11 cellular contexts compared by ENCODE assay signal in genomic region chr5:112533315-112533867, GRCh38.
DNase-seq lines count a peak whose midpoint lies in the region; ATAC-seq and TF ChIP-seq lines count a peak whose summit lies in the region.
"Had no signal": no experiment of that assay in that cellular context is flagged by ENCODE, and none has a peak within 500 bp of the region (broad histone marks: within the 10 kb centered on the region; RNA-seq: fewer than 3 reads in every experiment).

No MANE protein-coding gene starts in this region.

- TF ChIP-seq CTCF in CD14-positive monocyte (IDR thresholded peaks at IDR 0.05) (no peak), GM20000 (IDR thresholded peaks at IDR 0.05; ENCODE audit: extremely low read depth, missing control alignments) (no peak)
- TF ChIP-seq CTCF in activated CD8-positive, alpha-beta T cell treated with anti-CD3 and anti-CD28 coated beads for 36 hours (IDR thresholded peaks at IDR 0.05), result no peak

- POLR2A ChIA-PET in activated CD8-positive, alpha-beta T cell treated with anti-CD3 and anti-CD28 coated beads for 36 hours (lab: Charles Lee), result interaction anchor here (0.6 kb wide), 1 partner anchor 121 kb away, joined by 3 read pairs; no protein-coding TSS in a partner anchor

- ATAC-seq in HG03521 (IDR thresholded peaks at IDR 0.05; ENCODE audit: unreplicated experiment), result no peak
- no peak for ATAC-seq in activated CD8-positive, alpha-beta T cell treated with anti-CD3 and anti-CD28 coated beads for 36 hours

- H3K9me3 Mint-ChIP-seq in CD14-positive monocyte, result peaks cover 0 to 3% (median 0%) of the 10 kb centered on the region in 7 donors
- no peaks in the 10 kb centered on the region for H3K9me3 Mint-ChIP-seq in immature natural killer cell
- H3K9me3 Mint-ChIP-seq in activated CD8-positive, alpha-beta T cell treated with anti-CD3 and anti-CD28 coated beads for 36 hours, result no peaks in the 10 kb centered on the region

- H3K4me1 Mint-ChIP-seq in CD14-positive monocyte (peaks cover 45% of the 10 kb centered on the region), immature natural killer cell (peaks cover 0 to 17% of the 10 kb centered on the region in 2 donors)
- H3K4me1 Mint-ChIP-seq in activated CD8-positive, alpha-beta T cell treated with anti-CD3 and anti-CD28 coated beads for 36 hours (ENCODE audit: low read depth), result peaks cover 2% of the 10 kb centered on the region

- DNase-seq in CD14-positive monocyte (ENCODE audit: low spot score) (no peak), GM20000 (ENCODE audit: low spot score) (peak; percentile 17), NCI-H69 (lab: John Stamatoyannopoulos, UW) (peak; percentile 15), immature natural killer cell (no peak), NCI-H1436 (lab: John Stamatoyannopoulos, UW) (no peak), HK-2 (ENCODE audit: unreplicated experiment) (no peak)
- no peak for DNase-seq in activated CD8-positive, alpha-beta T cell treated with anti-CD3 and anti-CD28 coated beads for 36 hours
- DNase-seq: islet precursor cell, spleen, T-helper 2 cell had no signal

- H3K36me3 Mint-ChIP-seq in CD14-positive monocyte (no peaks in the 10 kb centered on the region), immature natural killer cell (no peaks in the 10 kb centered on the region)
- H3K36me3 Mint-ChIP-seq in activated CD8-positive, alpha-beta T cell treated with anti-CD3 and anti-CD28 coated beads for 36 hours (ENCODE audit: low read depth), result no peaks in the 10 kb centered on the region

- H3K4me3 Mint-ChIP-seq in CD14-positive monocyte (peak overlapping the region in 1 of 2 donors; percentile 27), immature natural killer cell (peak overlapping the region in 4 of 5 donors; percentile 7 to 50 (median 36))
- H3K4me3 Mint-ChIP-seq in activated CD8-positive, alpha-beta T cell treated with anti-CD3 and anti-CD28 coated beads for 36 hours, result no peak overlapping the region

- intact Hi-C loops in CD14-positive monocyte (cut with micrococcal nuclease), result loop anchor here in 1 of 2 donors (10.0 kb wide), 1 partner anchor 349 kb away; no protein-coding TSS in a partner anchor
- intact Hi-C loops in activated CD8-positive, alpha-beta T cell treated with anti-CD3 and anti-CD28 coated beads for 36 hours (cut with micrococcal nuclease), result no loop called here

- H3K27ac Mint-ChIP-seq in CD14-positive monocyte, result peak overlapping the region in 6 of 7 donors; percentile 31 to 85 (median 80)
- H3K27ac Mint-ChIP-seq in immature natural killer cell, result peak overlapping the region in 4 of 6 donors; percentile 9 to 77 (median 36)
- no peak overlapping the region for H3K27ac Mint-ChIP-seq in activated CD8-positive, alpha-beta T cell treated with anti-CD3 and anti-CD28 coated beads for 36 hours

- CTCF ChIA-PET in activated CD8-positive, alpha-beta T cell treated with anti-CD3 and anti-CD28 coated beads for 36 hours (lab: Charles Lee), result no interaction called here

- H3K27me3 Mint-ChIP-seq in CD14-positive monocyte (ENCODE audit: low read depth in 3 of 3) (peaks cover 0 to 1% (median 0%) of the 10 kb centered on the region in 3 donors), immature natural killer cell (ENCODE audit: low read depth in 3 of 3) (peaks cover 0 to 4% (median 3%) of the 10 kb centered on the region in 3 donors)
- H3K27me3 Mint-ChIP-seq in activated CD8-positive, alpha-beta T cell treated with anti-CD3 and anti-CD28 coated beads for 36 hours, result peaks cover 2% of the 10 kb centered on the region

Comparison
In these comparisons a context has a peak if more than half of its experiments do, and no peak if none do; other contexts are left out.
1. DNase-seq: peak in GM20000 (single experiment) and NCI-H69 (single experiment); none in CD14-positive monocyte (single experiment), immature natural killer cell (0 of 3), NCI-H1436 (single experiment), activated CD8-positive, alpha-beta T cell treated with anti-CD3 and anti-CD28 coated beads for 36 hours (single experiment) and HK-2 (single experiment).